18 cellular contexts compared by ENCODE assay signal in genomic region chr11:23288001-23288783, GRCh38.
A peak's percentile ranks its signal among the peaks of the same experiment; 100 is the strongest.
DNase-seq lines count a peak whose midpoint lies in the region; TF ChIP-seq lines count a peak whose summit lies in the region.
"Had no signal": no experiment of that assay in that cellular context is flagged by ENCODE, and none has a peak within 500 bp of the region (broad histone marks: within the 10 kb centered on the region; RNA-seq: fewer than 3 reads in every experiment).

No MANE protein-coding gene starts in this region.

- H3K27me3 ChIP-seq in neural progenitor cell (no peaks in the 10 kb centered on the region), trophoblast cell (ENCODE audit: insufficient read depth, low read length) (no peaks in the 10 kb centered on the region), vagina (no peaks in the 10 kb centered on the region)
- H3K27me3 ChIP-seq: esophagus muscularis mucosa, pancreas, transverse colon had no signal

- no peak overlapping the region for H3K4ac ChIP-seq in trophoblast cell (ENCODE audit: low read depth, low read length)

- H4K20me1 ChIP-seq in neural progenitor cell (ENCODE audit: low read depth) = no peaks in the 10 kb centered on the region

- H4K91ac ChIP-seq in trophoblast cell (ENCODE audit: low read depth, low read length) = no peak overlapping the region

- no peak for TF ChIP-seq POLR2A in vagina (IDR thresholded peaks at IDR 0.05)

- H2AFZ ChIP-seq in neural progenitor cell (replicated peaks) = no peak overlapping the region
- no peak overlapping the region for H2AFZ ChIP-seq in trophoblast cell (ENCODE audit: insufficient read depth, low read length, poor library complexity)

- H3K14ac ChIP-seq in trophoblast cell (ENCODE audit: low read length) = no peak overlapping the region

- TF ChIP-seq CTCF in AG09319 (IDR thresholded peaks at IDR 0.05; ENCODE audit: low read depth, low read length) (no peak), astrocyte of the spinal cord (IDR thresholded peaks at IDR 0.05; ENCODE audit: low read depth, low read length) (no peak), neural progenitor cell (IDR thresholded peaks at IDR 0.05) (no peak), vagina (IDR thresholded peaks at IDR 0.05) (no peak)

- H4K12ac ChIP-seq in trophoblast cell (ENCODE audit: low read depth, low read length) = no peak overlapping the region

- H3K36me3 Mint-ChIP-seq in activated CD4-positive, alpha-beta T cell treated with anti-CD3 and anti-CD28 coated beads, Interleukin-2, amount 10 ng/mL, durations not matched to agents 7 days and 5 days (ENCODE audit: low read depth) = no peaks in the 10 kb centered on the region
- H3K36me3 Mint-ChIP-seq in neural progenitor cell = no peaks in the 10 kb centered on the region
- H3K36me3 Mint-ChIP-seq: mesothelial cell of epicardium had no signal

- H3K9ac ChIP-seq in neural progenitor cell (no peak overlapping the region), trophoblast cell (ENCODE audit: low read length) (no peak overlapping the region)

- no peak overlapping the region for H3K4me3 ChIP-seq in astrocyte of the spinal cord (ENCODE audit: low read depth, low read length)
- no peak overlapping the region for H3K4me3 ChIP-seq in neural progenitor cell
- H3K4me3 ChIP-seq in trophoblast cell (ENCODE audit: low read depth, low read length) = no peak overlapping the region
- no peak overlapping the region for H3K4me3 ChIP-seq in vagina
- H3K4me3 ChIP-seq: esophagus muscularis mucosa, pancreas, SK-N-MC, transverse colon had no signal

- H3K4me2 ChIP-seq in neural progenitor cell = no peak overlapping the region
- H3K4me2 ChIP-seq in trophoblast cell (ENCODE audit: low read length) = no peak overlapping the region

- H3K27me3 Mint-ChIP-seq in activated CD4-positive, alpha-beta T cell treated with anti-CD3 and anti-CD28 coated beads, Interleukin-2, amount 10 ng/mL, durations not matched to agents 7 days and 5 days = no peaks in the 10 kb centered on the region
- peaks cover 2% of the 10 kb centered on the region for H3K27me3 Mint-ChIP-seq in neural progenitor cell (ENCODE audit: insufficient read depth, low read depth)
- H3K27me3 Mint-ChIP-seq: CD4-positive, alpha-beta T cell had no signal

- H3K4me1 ChIP-seq in neural progenitor cell (no peaks in the 10 kb centered on the region), trophoblast cell (ENCODE audit: control insufficient read depth in 1 of 2, insufficient read depth in 2 of 2, low read length in 2 of 2) (no peaks in the 10 kb centered on the region), vagina (no peaks in the 10 kb centered on the region)
- H3K4me1 ChIP-seq: esophagus muscularis mucosa, pancreas, transverse colon had no signal

- no peaks in the 10 kb centered on the region for H3K36me3 ChIP-seq in neural progenitor cell
- H3K36me3 ChIP-seq in trophoblast cell (ENCODE audit: control insufficient read depth in 1 of 2, insufficient read depth in 2 of 2, low read length in 2 of 2) = no peaks in the 10 kb centered on the region
- no peaks in the 10 kb centered on the region for H3K36me3 ChIP-seq in vagina
- H3K36me3 ChIP-seq: esophagus muscularis mucosa, pancreas, transverse colon, WERI-Rb-1 had no signal

- H2BK120ac ChIP-seq in trophoblast cell (ENCODE audit: insufficient read depth, low read length, poor library complexity) = no peak overlapping the region

- CTCF ChIA-PET in activated CD4-positive, alpha-beta T cell treated with anti-CD3 and anti-CD28 coated beads, Interleukin-2, amount 10 ng/mL, durations not matched to agents 7 days and 5 days (lab: Charles Lee) = no interaction called here

- intact Hi-C loops in vagina (cut with DNase I) = no loop called here

- in situ Hi-C loops in astrocyte of the spinal cord (cut with HindIII; ENCODE audit: low sequenced_read_pairs) = no loop called here

- peak; percentile 92 for DNase-seq in AG09319 (ENCODE audit: extremely low read depth, low read depth)
- peak; percentile 61 for DNase-seq in HT-29 (ENCODE audit: low spot score)
- peak; percentile 49 for DNase-seq in astrocyte of the spinal cord (ENCODE audit: low read depth, low spot score)
- DNase-seq in iris pigment epithelial cell (ENCODE audit: low read depth) = peak; percentile 86
- DNase-seq in activated CD4-positive, alpha-beta T cell treated with anti-CD3 and anti-CD28 coated beads, Interleukin-2, amount 10 ng/mL, durations not matched to agents 7 days and 5 days = no peak
- DNase-seq in neural progenitor cell (ENCODE audit: low spot score) = no peak
- DNase-seq in trophoblast cell = no peak
- no peak for DNase-seq in vagina (ENCODE audit: extremely low spot score in 2 of 2)
- DNase-seq: activated naive CD4-positive, alpha-beta T cell treated with anti-CD3 and anti-CD28 coated beads for 36 hours; CD4-positive, alpha-beta T cell; pancreas; stimulated activated CD4-positive, alpha-beta T cell treated with anti-CD3 and anti-CD28 coated beads, Interleukin-15, amount 100 ng/mL, for 24 hours; transverse colon; WERI-Rb-1 had no signal

- H3K9me3 Mint-ChIP-seq in activated CD4-positive, alpha-beta T cell treated with anti-CD3 and anti-CD28 coated beads, Interleukin-2, amount 10 ng/mL, durations not matched to agents 7 days and 5 days = peaks cover 3% of the 10 kb centered on the region
- H3K9me3 Mint-ChIP-seq in neural progenitor cell = no peaks in the 10 kb centered on the region

- H2AK5ac ChIP-seq in trophoblast cell (ENCODE audit: low read length) = no peak overlapping the region

- no peak overlapping the region for H4K8ac ChIP-seq in trophoblast cell (ENCODE audit: low read depth, low read length)

- no peaks in the 10 kb centered on the region for H3K79me1 ChIP-seq in trophoblast cell (ENCODE audit: low read length)

- H3K27ac Mint-ChIP-seq in activated CD4-positive, alpha-beta T cell treated with anti-CD3 and anti-CD28 coated beads, Interleukin-2, amount 10 ng/mL, durations not matched to agents 7 days and 5 days = no peak overlapping the region
- H3K27ac Mint-ChIP-seq in neural progenitor cell = no peak overlapping the region
- H3K27ac Mint-ChIP-seq: activated naive CD4-positive, alpha-beta T cell treated with anti-CD3 and anti-CD28 coated beads for 36 hours; CD4-positive, alpha-beta T cell; mesothelial cell of epicardium had no signal

- H2BK12ac ChIP-seq in trophoblast cell (ENCODE audit: low read length) = no peak overlapping the region

- H3K27ac ChIP-seq in neural progenitor cell (no peak overlapping the region), trophoblast cell (ENCODE audit: low read depth, low read length) (no peak overlapping the region), vagina (no peak overlapping the region)
- H3K27ac ChIP-seq: esophagus muscularis mucosa, HL-60, pancreas, SK-N-MC, transverse colon, WERI-Rb-1 had no signal

- no peaks in the 10 kb centered on the region for H3F3A ChIP-seq in neural progenitor cell (ENCODE audit: low read depth)

- POLR2A ChIA-PET in activated CD4-positive, alpha-beta T cell treated with anti-CD3 and anti-CD28 coated beads, Interleukin-2, amount 10 ng/mL, durations not matched to agents 7 days and 5 days (lab: Charles Lee) = no interaction called here

- no peaks in the 10 kb centered on the region for H3K9me3 ChIP-seq in neural progenitor cell (ENCODE audit: low read depth)
- no peaks in the 10 kb centered on the region for H3K9me3 ChIP-seq in trophoblast cell (ENCODE audit: insufficient read depth, low read depth, low read length)
- no peaks in the 10 kb centered on the region for H3K9me3 ChIP-seq in vagina
- H3K9me3 ChIP-seq: esophagus muscularis mucosa, pancreas, transverse colon had no signal

- H3K79me2 ChIP-seq in neural progenitor cell (ENCODE audit: low read depth) (no peaks in the 10 kb centered on the region), trophoblast cell (ENCODE audit: control insufficient read depth, insufficient read depth, low read length, poor library complexity) (no peaks in the 10 kb centered on the region)

- H3K23ac ChIP-seq in trophoblast cell (ENCODE audit: low read length) = no peak overlapping the region

- H3K4me3 Mint-ChIP-seq in activated CD4-positive, alpha-beta T cell treated with anti-CD3 and anti-CD28 coated beads, Interleukin-2, amount 10 ng/mL, durations not matched to agents 7 days and 5 days = no peak overlapping the region
- H3K4me3 Mint-ChIP-seq in neural progenitor cell = no peak overlapping the region
- H3K4me3 Mint-ChIP-seq: activated naive CD4-positive, alpha-beta T cell treated with anti-CD3 and anti-CD28 coated beads for 36 hours; CD4-positive, alpha-beta T cell; mesothelial cell of epicardium had no signal

- H3K18ac ChIP-seq in trophoblast cell (ENCODE audit: low read length) = no peak overlapping the region

- no CpG with 5 or more reads among the region's 1 CpG for WGBS in trophoblast cell (ENCODE audit: extremely low coverage, insufficient coverage, insufficient read length)

- no peak overlapping the region for H2BK5ac ChIP-seq in trophoblast cell (ENCODE audit: low read depth, low read length, poor library complexity)

- H3K4me1 Mint-ChIP-seq in activated CD4-positive, alpha-beta T cell treated with anti-CD3 and anti-CD28 coated beads, Interleukin-2, amount 10 ng/mL, durations not matched to agents 7 days and 5 days = no peaks in the 10 kb centered on the region
- peaks cover 3% of the 10 kb centered on the region for H3K4me1 Mint-ChIP-seq in neural progenitor cell
- H3K4me1 Mint-ChIP-seq: mesothelial cell of epicardium had no signal

Comparison
In these comparisons a context has a peak if more than half of its experiments do, and no peak if none do; other contexts are left out.
1. DNase-seq: peak in AG09319 (single experiment), HT-29 (single experiment), astrocyte of the spinal cord (single experiment) and iris pigment epithelial cell (single experiment); none in activated CD4-positive, alpha-beta T cell treated with anti-CD3 and anti-CD28 coated beads, Interleukin-2, amount 10 ng/mL, durations not matched to agents 7 days and 5 days (single experiment), neural progenitor cell (single experiment), trophoblast cell (0 of 2) and vagina (0 of 2).